ENCODE assay signal across 8 cellular contexts in the genomic region with DNA sequence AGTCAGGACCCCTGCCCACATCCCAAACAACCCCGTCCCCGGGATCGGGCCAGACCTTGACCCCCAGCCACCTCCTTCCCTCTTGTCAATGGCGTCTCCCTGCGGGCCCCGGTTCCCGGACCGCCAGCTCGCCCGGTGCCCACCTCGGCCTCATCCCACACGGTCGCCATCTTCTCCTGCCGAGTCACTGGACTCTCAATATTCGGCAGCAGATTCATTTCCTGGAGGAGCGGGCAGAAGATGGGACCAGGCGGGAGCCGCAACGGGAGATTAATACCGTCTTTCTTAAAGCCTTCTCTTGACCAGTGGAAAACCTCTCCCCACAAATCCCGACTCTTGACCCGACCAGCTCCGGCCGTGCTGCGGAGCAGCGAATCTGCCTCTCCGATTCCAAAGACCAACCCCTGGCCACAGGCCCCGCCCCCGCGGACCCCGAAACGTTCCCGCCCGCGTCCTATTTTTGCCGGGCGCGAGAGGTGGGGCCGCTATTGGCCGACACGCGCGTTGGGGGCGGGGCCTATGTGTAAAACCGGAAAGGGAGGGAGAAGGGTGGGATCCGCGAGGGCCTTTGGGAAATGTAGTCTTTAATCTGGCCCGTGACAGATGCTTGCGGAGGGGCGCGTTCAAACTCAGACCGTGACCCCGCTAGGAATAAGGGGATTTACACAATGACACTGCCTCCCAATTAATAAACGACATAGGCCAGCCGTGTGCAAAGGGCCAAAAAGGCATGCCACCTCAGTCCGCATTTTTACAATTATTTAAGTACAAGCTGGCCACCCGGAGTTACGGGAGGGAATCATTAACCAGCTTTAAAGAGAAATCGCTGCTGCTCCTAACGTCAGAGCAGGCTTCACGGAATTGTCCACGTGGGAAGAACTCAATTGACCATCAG. TPM values are rescaled to one million over a fixed set of nuclear protein-coding genes. Genes with fewer than 3 reads are reported as not detected.
A peak's percentile ranks its signal among the peaks of the same experiment; 100 is the strongest.
DNase-seq lines count a peak whose midpoint lies in the region; ATAC-seq and TF ChIP-seq lines count a peak whose summit lies in the region.

A gene (minus strand): TSS at position 378 of the 895 bp plus-strand sequence. CDS start 160 bp downstream, at position 218.

- no peak for TF ChIP-seq CTCF in BJ (IDR thresholded peaks at IDR 0.05; ENCODE audit: insufficient read depth, low read depth, low read length)
- TF ChIP-seq CTCF in colonic mucosa (IDR thresholded peaks at IDR 0.05) = no peak

- H3K27me3 Mint-ChIP-seq in activated CD4-positive, alpha-beta T cell treated with anti-CD3 and anti-CD28 coated beads, Interleukin-2, amount 10 ng/mL, durations not matched to agents 24 days and 14 days = no peaks in the 10 kb centered on the region

- POLR2A ChIA-PET in BJ (lab: Charles Lee) = no interaction called here

- H3K27ac Mint-ChIP-seq in activated CD4-positive, alpha-beta T cell treated with anti-CD3 and anti-CD28 coated beads, Interleukin-2, amount 10 ng/mL, durations not matched to agents 24 days and 14 days = peak within 1 kb of the TSS; percentile 99

- peaks cover 19% of the 10 kb centered on the region for H3K4me1 Mint-ChIP-seq in activated CD4-positive, alpha-beta T cell treated with anti-CD3 and anti-CD28 coated beads, Interleukin-2, amount 10 ng/mL, durations not matched to agents 24 days and 14 days

- ATAC-seq in GM19324 (IDR thresholded peaks at IDR 0.05; ENCODE audit: low FRiP score, unreplicated experiment) (peak; percentile 94), HG03469 (IDR thresholded peaks at IDR 0.05; ENCODE audit: unreplicated experiment) (peak; percentile 68), left colon (peak; percentile 96)

- peak; percentile 64 for DNase-seq in BJ (ENCODE audit: low read depth)
- DNase-seq in NCI-H526 treated with DMSO at 0.1 percent for 48 hours (lab: John Stamatoyannopoulos, UW) = peak; percentile 96
- peak; percentile 100 for DNase-seq in activated CD4-positive, alpha-beta T cell treated with anti-CD3 and anti-CD28 coated beads, Interleukin-2, amount 10 ng/mL, durations not matched to agents 24 days and 14 days
- peak; percentile 99 for DNase-seq in colonic mucosa
- peak; percentile 98 to 100 for DNase-seq in left colon
- peak; percentile 99 for DNase-seq in stimulated activated CD4-positive, alpha-beta T cell treated with anti-CD3 and anti-CD28 coated beads, Interleukin-1b, Interleukin-23, amount 100 ng/mL, for 48 hours

- peak within 1 kb of the TSS; percentile 82 for H3K27ac ChIP-seq in colonic mucosa

- H3K9me3 ChIP-seq in colonic mucosa = no peaks in the 10 kb centered on the region

- H3K27me3 ChIP-seq in BJ (ENCODE audit: control insufficient read depth, insufficient read depth, low read length) (no peaks in the 10 kb centered on the region), colonic mucosa (no peaks in the 10 kb centered on the region)

- peaks cover 33% of the 10 kb centered on the region for H3K36me3 Mint-ChIP-seq in activated CD4-positive, alpha-beta T cell treated with anti-CD3 and anti-CD28 coated beads, Interleukin-2, amount 10 ng/mL, durations not matched to agents 24 days and 14 days (ENCODE audit: low read depth)

- peaks cover 8% of the 10 kb centered on the region for H3K4me1 ChIP-seq in colonic mucosa

- CTCF ChIA-PET in BJ (lab: Yijun Ruan, JAX) = interaction anchor here (1.0 to 2.8 kb wide), 6 partner anchors 9 to 52 kb away, joined by 3 to 15 read pairs (median 4); no protein-coding TSS in a partner anchor

- intact Hi-C loops in activated CD4-positive, alpha-beta T cell treated with anti-CD3 and anti-CD28 coated beads, Interleukin-2, amount 10 ng/mL, durations not matched to agents 24 days and 14 days (cut with micrococcal nuclease) = loop anchor here (1.0 to 2.0 kb wide), 5 partner anchors 18 to 726 kb away; a partner anchor contains a TSS
- intact Hi-C loops in colonic mucosa (cut with DNase I) = no loop called here
- intact Hi-C loops in left colon (cut with DNase I, micrococcal nuclease) = no loop called here

- peak within 1 kb of the TSS; percentile 100 for H3K4me3 Mint-ChIP-seq in activated CD4-positive, alpha-beta T cell treated with anti-CD3 and anti-CD28 coated beads, Interleukin-2, amount 10 ng/mL, durations not matched to agents 24 days and 14 days

- no peaks in the 10 kb centered on the region for H3K9me3 Mint-ChIP-seq in activated CD4-positive, alpha-beta T cell treated with anti-CD3 and anti-CD28 coated beads, Interleukin-2, amount 10 ng/mL, durations not matched to agents 24 days and 14 days

- H3K9ac ChIP-seq in colonic mucosa (ENCODE audit: low read depth in 2 of 2, low read length in 2 of 2) = peak within 1 kb of the TSS; percentile 74 to 81

- H3K4me3 ChIP-seq in BJ (ENCODE audit: low read depth, low read length) (peak within 1 kb of the TSS; percentile 82), colonic mucosa (peak within 1 kb of the TSS; percentile 98)

- H3K36me3 ChIP-seq in BJ (ENCODE audit: control insufficient read depth, insufficient read depth, low read length) (peaks cover 22% of the 10 kb centered on the region), colonic mucosa (peaks cover 5% of the 10 kb centered on the region)

RNA-seq across cellular contexts. Expression of the gene that starts here (rescaled TPM):
- 187 and 191 TPM in 2 replicates for polyA plus RNA-seq in BJ (2011; rRNA removed)
- polyA minus RNA-seq in BJ (2011; rRNA and poly(A)+ RNA removed) = 75.7 and 121 TPM in 2 replicates
- total RNA-seq in activated CD4-positive, alpha-beta T cell treated with anti-CD3 and anti-CD28 coated beads, Interleukin-2, amount 10 ng/mL, durations not matched to agents 24 days and 14 days = 230 and 234 TPM in 2 replicates
- total RNA-seq in colonic mucosa = 100 to 1,000 TPM in 1 of 2 donors, 10 to 100 TPM in 1; 74.4 to 152 TPM
- total RNA-seq in left colon = 10 to 100 TPM; 74.8 to 82.5 TPM

Comparison
In these comparisons a context has a peak if more than half of its experiments do, and no peak if none do; other contexts are left out.
1. Peak in every context shown above with its lines: DNase-seq, ATAC-seq, H3K4me3 ChIP-seq and H3K27ac ChIP-seq.